ENCODE assay signal across 16 cellular contexts in the genomic region with DNA sequence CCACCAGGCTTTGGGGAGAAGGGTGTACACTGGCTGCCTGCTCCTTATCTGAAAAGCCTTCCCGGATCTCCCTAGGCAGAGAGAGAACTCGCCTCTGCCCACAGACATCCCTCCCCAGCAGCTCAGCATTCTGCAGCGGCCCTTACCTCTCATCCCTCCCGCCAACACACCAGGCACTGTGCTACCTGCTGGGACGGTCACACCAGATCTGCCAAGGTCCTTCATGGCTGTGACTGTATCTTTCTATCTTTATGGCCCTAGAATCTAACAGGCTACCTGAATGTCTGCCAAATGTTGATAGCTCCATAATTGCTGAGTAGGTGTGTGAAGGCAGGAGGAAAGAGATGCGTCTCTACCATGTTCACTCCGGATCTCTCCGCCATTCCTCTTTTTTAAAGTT.
"Had no signal": no experiment of that assay in that cellular context is flagged by ENCODE, and none has a peak within 500 bp of the region (broad histone marks: within the 10 kb centered on the region; RNA-seq: fewer than 3 reads in every experiment).

No MANE protein-coding gene starts in this region.

- H3K4me3 ChIP-seq: body of pancreas, esophagus muscularis mucosa, lung, ovary, sigmoid colon, thoracic aorta had no signal

- H3K27me3 ChIP-seq: body of pancreas, esophagus muscularis mucosa, ovary, sigmoid colon had no signal

- H3K27ac ChIP-seq: body of pancreas, esophagus muscularis mucosa, ovary, sigmoid colon, thoracic aorta had no signal

- ATAC-seq: activated CD8-positive, alpha-beta T cell treated with anti-CD3 and anti-CD28 coated beads, Interleukin-2, amount 10 ng/mL, durations not matched to agents 7 days and 5 days; body of pancreas had no signal

- DNase-seq: activated CD4-positive, alpha-beta T cell treated with anti-CD3 and anti-CD28 coated beads, Interleukin-2, amount 10 ng/mL, durations not matched to agents 24 days and 14 days; activated CD4-positive, CD25-positive, alpha-beta regulatory T cell; activated CD8-positive, alpha-beta memory T cell treated with anti-CD3 and anti-CD28 coated beads, Interleukin-2, amount 50 U/mL, for 4 hours; activated CD8-positive, alpha-beta T cell treated with anti-CD3 and anti-CD28 coated beads, Interleukin-2, amount 10 ng/mL, durations not matched to agents 7 days and 5 days; activated gamma-delta T cell; activated T-cell treated with anti-CD3 and anti-CD28 coated beads, Interleukin-2, amount 50 U/mL, for 48 hours; amniotic stem cell; body of pancreas; caudate nucleus; ovary; sigmoid colon; stimulated activated CD4-positive, alpha-beta T cell treated with anti-CD3 and anti-CD28 coated beads, Interleukin-12 subunit alpha, Interleukin-12 subunit beta, amount 100 ng/mL, for 4 hours; stimulated activated CD4-positive, alpha-beta T cell treated with anti-CD3 and anti-CD28 coated beads, Interleukin-2, amount 100 ng/mL, for 24 hours had no signal
